28 cellular contexts compared by ENCODE assay signal in genomic region chr9:3928590-3928989, GRCh38.
DNase-seq lines count a peak whose midpoint lies in the region; FAIRE-seq and TF ChIP-seq lines count a peak whose summit lies in the region.
"Had no signal": no experiment of that assay in that cellular context is flagged by ENCODE, and none has a peak within 500 bp of the region (broad histone marks: within the 10 kb centered on the region; RNA-seq: fewer than 3 reads in every experiment).

No MANE protein-coding gene starts in this region.

- H3K27me3 Mint-ChIP-seq in astrocyte (ENCODE audit: low read depth, unreplicated experiment) (no peaks in the 10 kb centered on the region), brain (peaks cover 5% of the 10 kb centered on the region), nephron (ENCODE audit: low read depth) (no peaks in the 10 kb centered on the region), neural progenitor cell (ENCODE audit: insufficient read depth, low read depth) (peaks cover 4% of the 10 kb centered on the region)

- H3K4me1 Mint-ChIP-seq in astrocyte (ENCODE audit: low read depth, unreplicated experiment): peaks cover 33% of the 10 kb centered on the region
- H3K4me1 Mint-ChIP-seq in brain: peaks cover 25% of the 10 kb centered on the region
- peaks cover 25% of the 10 kb centered on the region for H3K4me1 Mint-ChIP-seq in nephron
- H3K4me1 Mint-ChIP-seq in neural progenitor cell: peaks cover 65% of the 10 kb centered on the region
- H3K4me1 Mint-ChIP-seq: CD14-positive monocyte; CD4-positive, alpha-beta memory T cell; CD4-positive, CD25-positive, alpha-beta regulatory T cell; CD8-positive, alpha-beta memory T cell had no signal

- FAIRE-seq in astrocyte (lab: Jason Lieb, UNC): no peak
- FAIRE-seq: A204.1, GM12878, GM12892, GM18507 had no signal

- no peak overlapping the region for H3K27ac ChIP-seq in astrocyte (ENCODE audit: low read depth, low read length)
- no peak overlapping the region for H3K27ac ChIP-seq in neural progenitor cell
- no peak overlapping the region for H3K27ac ChIP-seq in Karpas-422 (ENCODE audit: low read length)
- H3K27ac ChIP-seq: BLaER1 had no signal

- H4K20me1 ChIP-seq in astrocyte (ENCODE audit: insufficient read depth, low read length) (no peaks in the 10 kb centered on the region), neural progenitor cell (ENCODE audit: low read depth) (no peaks in the 10 kb centered on the region), Karpas-422 (ENCODE audit: insufficient read depth, low read depth, low read length) (no peaks in the 10 kb centered on the region)
- H4K20me1 ChIP-seq: BLaER1 had no signal

- H3K9me3 ChIP-seq in astrocyte (ENCODE audit: insufficient read depth, low read depth, low read length) (no peaks in the 10 kb centered on the region), neural progenitor cell (ENCODE audit: low read depth) (no peaks in the 10 kb centered on the region), Karpas-422 (ENCODE audit: low read length) (no peaks in the 10 kb centered on the region)
- H3K9me3 ChIP-seq: BE2C had no signal

- peaks cover 8% of the 10 kb centered on the region for H3F3A ChIP-seq in neural progenitor cell (ENCODE audit: low read depth)

- H3K4me3 ChIP-seq in astrocyte (ENCODE audit: insufficient read depth, low read depth, low read length) (no peak overlapping the region), neural progenitor cell (no peak overlapping the region), Karpas-422 (ENCODE audit: low read length) (no peak overlapping the region)
- H3K4me3 ChIP-seq: BLaER1, GM12878 had no signal

- H3K27me3 ChIP-seq in astrocyte (ENCODE audit: insufficient read depth, low read length) (no peaks in the 10 kb centered on the region), neural progenitor cell (no peaks in the 10 kb centered on the region), Karpas-422 (ENCODE audit: low read length) (no peaks in the 10 kb centered on the region)
- H3K27me3 ChIP-seq: BE2C, BLaER1 had no signal

- peaks cover 23% of the 10 kb centered on the region for H3K36me3 ChIP-seq in astrocyte (ENCODE audit: insufficient read depth, low read length)
- H3K36me3 ChIP-seq in neural progenitor cell: peaks cover 20% of the 10 kb centered on the region
- H3K36me3 ChIP-seq in Karpas-422 (ENCODE audit: insufficient read depth, low read length): no peaks in the 10 kb centered on the region
- H3K36me3 ChIP-seq: BE2C, BLaER1 had no signal

- DNase-seq in astrocyte (ENCODE audit: low read depth) (no peak), neural progenitor cell (ENCODE audit: low spot score) (no peak), NCI-H146 (lab: John Stamatoyannopoulos, UW) (no peak), Karpas-422 (no peak), HCEC 1CT (no peak)
- DNase-seq: 8988T; ACHN; BE2C; C1 segment of cervical spinal cord; CD4-positive, alpha-beta memory T cell; CD4-positive, CD25-positive, alpha-beta regulatory T cell; CD8-positive, alpha-beta memory T cell; COR-L47; DMS 273 treated with DMSO at 0.1 percent for 48 hours; DMS153; DMS53; DMS79; DND-41; EL; GDM1 had no signal

- H3K4me2 ChIP-seq in astrocyte (ENCODE audit: low read length) (no peak overlapping the region), neural progenitor cell (no peak overlapping the region), Karpas-422 (ENCODE audit: low read depth, low read length, poor library complexity, severe bottlenecking) (no peak overlapping the region)
- H3K4me2 ChIP-seq: BLaER1 had no signal

- H3K4me3 Mint-ChIP-seq in astrocyte (ENCODE audit: unreplicated experiment) (no peak overlapping the region), brain (no peak overlapping the region), nephron (no peak overlapping the region), neural progenitor cell (no peak overlapping the region)
- H3K4me3 Mint-ChIP-seq: CD14-positive monocyte; CD4-positive, alpha-beta memory T cell; CD4-positive, CD25-positive, alpha-beta regulatory T cell; CD8-positive, alpha-beta memory T cell had no signal

- H3K9ac ChIP-seq in astrocyte (ENCODE audit: low read length) (no peak overlapping the region), neural progenitor cell (no peak overlapping the region), Karpas-422 (ENCODE audit: low read length) (no peak overlapping the region)
- H3K9ac ChIP-seq: BLaER1 had no signal

- H3K4me1 ChIP-seq in astrocyte (ENCODE audit: insufficient read depth, low read length) (peaks cover 4% of the 10 kb centered on the region), neural progenitor cell (peaks cover 43% of the 10 kb centered on the region), Karpas-422 (ENCODE audit: low read length) (peaks cover 5% of the 10 kb centered on the region; the same call in 1 of the 2 replicates)
- H3K4me1 ChIP-seq: BE2C had no signal

- H3K36me3 Mint-ChIP-seq in astrocyte (ENCODE audit: low read depth, unreplicated experiment) (peaks cover 22% of the 10 kb centered on the region), brain (peaks cover 14% of the 10 kb centered on the region), nephron (ENCODE audit: low read depth) (peaks cover 12% of the 10 kb centered on the region), neural progenitor cell (peaks cover 45% of the 10 kb centered on the region)
- H3K36me3 Mint-ChIP-seq: CD14-positive monocyte; CD4-positive, alpha-beta memory T cell; CD4-positive, CD25-positive, alpha-beta regulatory T cell; CD8-positive, alpha-beta memory T cell had no signal

- H2AFZ ChIP-seq in astrocyte (ENCODE audit: low read depth, low read length) (no peak overlapping the region), neural progenitor cell (replicated peaks) (no peak overlapping the region), Karpas-422 (ENCODE audit: low read length) (no peak overlapping the region)

- H3K9me3 Mint-ChIP-seq in astrocyte (ENCODE audit: unreplicated experiment) (no peaks in the 10 kb centered on the region), brain (peaks cover 0 to 3% (median 0%) of the 10 kb centered on the region in 5 experiments), nephron (no peaks in the 10 kb centered on the region), neural progenitor cell (peaks cover 6% of the 10 kb centered on the region)
- H3K9me3 Mint-ChIP-seq: CD4-positive, alpha-beta memory T cell; CD8-positive, alpha-beta memory T cell had no signal

- no peaks in the 10 kb centered on the region for H3K9me2 ChIP-seq in Karpas-422 (replicated peaks; ENCODE audit: insufficient read depth, low read length)

- H3K79me2 ChIP-seq in astrocyte (ENCODE audit: insufficient read depth, low read length) (no peaks in the 10 kb centered on the region), neural progenitor cell (ENCODE audit: low read depth) (no peaks in the 10 kb centered on the region), Karpas-422 (ENCODE audit: low read length) (no peaks in the 10 kb centered on the region)

- TF ChIP-seq CTCF in astrocyte (IDR thresholded peaks at IDR 0.05; ENCODE audit: insufficient read depth, low read depth, low read length) (no peak), brain (conservative IDR thresholded peaks at IDR 0.05) (no peak), nephron (IDR thresholded peaks at IDR 0.05; ENCODE audit: unreplicated experiment in 3 of 3) (no peak), neural progenitor cell (IDR thresholded peaks at IDR 0.05) (no peak)

- peak overlapping the region; percentile 13 for H3K27ac Mint-ChIP-seq in astrocyte (ENCODE audit: unreplicated experiment)
- H3K27ac Mint-ChIP-seq in brain: peak overlapping the region in 3 of 5 experiments; percentile 87 to 94 (median 87)
- peak overlapping the region; percentile 76 to 90 (median 77) for H3K27ac Mint-ChIP-seq in nephron
- peak overlapping the region; percentile 47 for H3K27ac Mint-ChIP-seq in neural progenitor cell
- H3K27ac Mint-ChIP-seq: CD4-positive, alpha-beta memory T cell; CD4-positive, CD25-positive, alpha-beta regulatory T cell; CD8-positive, alpha-beta memory T cell had no signal

Comparison
In these comparisons a context has a peak if more than half of its experiments do, and no peak if none do; other contexts are left out.
1. H3K27ac Mint-ChIP-seq: peak in every context shown above with its lines; median percentile 87 in brain; 77 in nephron; 47 in neural progenitor cell; 13 in astrocyte.